ENCODE assay signal across 17 cellular contexts in the genomic region with DNA sequence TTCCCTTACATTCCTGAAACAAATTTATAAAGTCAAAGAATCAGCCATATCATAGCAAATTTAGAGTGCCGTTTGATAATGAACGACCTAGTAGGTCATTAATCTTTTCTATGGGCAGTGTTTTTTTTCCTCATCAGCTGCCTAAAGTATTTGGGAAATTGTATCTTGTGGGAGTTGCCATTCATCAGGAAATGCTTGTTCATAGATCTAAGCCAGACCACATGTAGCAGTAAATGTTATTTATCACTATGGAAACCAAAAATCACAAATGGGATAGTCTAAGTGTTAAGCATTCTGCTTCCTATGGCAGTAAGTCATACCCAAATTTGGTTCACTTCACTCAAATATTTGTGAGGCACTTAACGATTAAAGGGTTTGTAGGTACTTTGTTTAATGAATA. TPM values are rescaled to one million over a fixed set of nuclear protein-coding genes. Genes with fewer than 3 reads are reported as not detected.
DNase-seq lines count a peak whose midpoint lies in the region; ATAC-seq, FAIRE-seq and TF ChIP-seq lines count a peak whose summit lies in the region.
"Had no signal": no experiment of that assay in that cellular context is flagged by ENCODE, and none has a peak within 500 bp of the region (broad histone marks: within the 10 kb centered on the region; RNA-seq: fewer than 3 reads in every experiment).

No MANE protein-coding gene starts in this region.

- H3K27me3 ChIP-seq in A673 (replicated peaks; ENCODE audit: insufficient read depth, low read depth, low read length, poor library complexity): no peaks in the 10 kb centered on the region
- H3K27me3 ChIP-seq in astrocyte (ENCODE audit: insufficient read depth, low read length): no peaks in the 10 kb centered on the region
- no peaks in the 10 kb centered on the region for H3K27me3 ChIP-seq in gastroesophageal sphincter
- H3K27me3 ChIP-seq: ascending aorta, Peyer's patch, tibial nerve had no signal

- no peak for TF ChIP-seq POLR2A in gastroesophageal sphincter (IDR thresholded peaks at IDR 0.05)

- 10 to 13% methylated on average over 3 of the region's 3 CpGs for WGBS in gastroesophageal sphincter (ENCODE audit: low coverage in 1 of 2), 2 donors

- no peaks in the 10 kb centered on the region for H4K20me1 ChIP-seq in astrocyte (ENCODE audit: insufficient read depth, low read length)

- H3K27ac ChIP-seq in A673 (ENCODE audit: low read depth, low read length, poor library complexity, severe bottlenecking) (peak overlapping the region; percentile 72), astrocyte (ENCODE audit: low read depth, low read length) (peak overlapping the region; percentile 44), gastroesophageal sphincter (no peak overlapping the region)
- H3K27ac ChIP-seq: ascending aorta, Peyer's patch, tibial nerve had no signal

- no peak for FAIRE-seq in astrocyte (lab: Jason Lieb, UNC)
- FAIRE-seq: GM18507 had no signal

- H3K27ac Mint-ChIP-seq in astrocyte (ENCODE audit: unreplicated experiment): peak overlapping the region; percentile 81
- H3K27ac Mint-ChIP-seq in activated CD4-positive, alpha-beta T cell treated with anti-CD3 and anti-CD28 coated beads for 36 hours: no peak overlapping the region

- H3K36me3 ChIP-seq in A673 (ENCODE audit: insufficient read depth, low read length, poor library complexity, severe bottlenecking) (peaks cover 5% of the 10 kb centered on the region), astrocyte (ENCODE audit: insufficient read depth, low read length) (peaks cover 2% of the 10 kb centered on the region), gastroesophageal sphincter (peaks cover 0 to 13% of the 10 kb centered on the region in 2 donors)
- H3K36me3 ChIP-seq: ascending aorta had no signal

- no peak overlapping the region for H3K4me2 ChIP-seq in astrocyte (ENCODE audit: low read length)

- no peak overlapping the region for H3K4me3 ChIP-seq in A673 (ENCODE audit: low read depth, low read length, poor library complexity, severe bottlenecking)
- no peak overlapping the region for H3K4me3 ChIP-seq in astrocyte (ENCODE audit: insufficient read depth, low read depth, low read length)
- H3K4me3 ChIP-seq in gastroesophageal sphincter: no peak overlapping the region
- H3K4me3 ChIP-seq: ascending aorta, Peyer's patch, tibial nerve had no signal

- peaks cover 2% of the 10 kb centered on the region for H3K79me2 ChIP-seq in astrocyte (ENCODE audit: insufficient read depth, low read length)

- no peaks in the 10 kb centered on the region for H3K27me3 Mint-ChIP-seq in astrocyte (ENCODE audit: low read depth, unreplicated experiment)
- no peaks in the 10 kb centered on the region for H3K27me3 Mint-ChIP-seq in activated CD4-positive, alpha-beta T cell treated with anti-CD3 and anti-CD28 coated beads for 36 hours
- H3K27me3 Mint-ChIP-seq: CD8-positive, alpha-beta memory T cell had no signal

- H3K9me3 ChIP-seq in A673 (ENCODE audit: low read depth, low read length, poor library complexity, severe bottlenecking): no peaks in the 10 kb centered on the region
- H3K9me3 ChIP-seq in astrocyte (ENCODE audit: insufficient read depth, low read depth, low read length): no peaks in the 10 kb centered on the region
- no peaks in the 10 kb centered on the region for H3K9me3 ChIP-seq in gastroesophageal sphincter
- H3K9me3 ChIP-seq: ascending aorta, Peyer's patch, tibial nerve had no signal

- H3K9ac ChIP-seq in astrocyte (ENCODE audit: low read length): peak overlapping the region; percentile 10

- H2AFZ ChIP-seq in astrocyte (ENCODE audit: low read depth, low read length): no peak overlapping the region

- H3K4me1 Mint-ChIP-seq in astrocyte (ENCODE audit: low read depth, unreplicated experiment): peaks cover 17% of the 10 kb centered on the region
- H3K4me1 Mint-ChIP-seq in activated CD4-positive, alpha-beta T cell treated with anti-CD3 and anti-CD28 coated beads for 36 hours: peaks cover 66% of the 10 kb centered on the region

- POLR2A ChIA-PET in A673 (lab: Charles Lee; ENCODE audit: low non-redundant PET): interaction anchor here (0.6 kb wide), 1 partner anchor 52 kb away, joined by 3 read pairs; no protein-coding TSS in a partner anchor
- POLR2A ChIA-PET in activated CD4-positive, alpha-beta T cell treated with anti-CD3 and anti-CD28 coated beads for 36 hours (lab: Charles Lee): no interaction called here

- CTCF ChIA-PET in A673 (lab: Charles Lee): no interaction called here
- CTCF ChIA-PET in activated CD4-positive, alpha-beta T cell treated with anti-CD3 and anti-CD28 coated beads for 36 hours (lab: Charles Lee): interaction anchor here (1.2 kb wide), 1 partner anchor 10 kb away, joined by 3 read pairs; no protein-coding TSS in a partner anchor

- H3K9me3 Mint-ChIP-seq in astrocyte (ENCODE audit: unreplicated experiment): no peaks in the 10 kb centered on the region
- no peaks in the 10 kb centered on the region for H3K9me3 Mint-ChIP-seq in activated CD4-positive, alpha-beta T cell treated with anti-CD3 and anti-CD28 coated beads for 36 hours (ENCODE audit: low read depth)
- H3K9me3 Mint-ChIP-seq: CD8-positive, alpha-beta memory T cell had no signal

- no peak for TF ChIP-seq EP300 in gastroesophageal sphincter (IDR thresholded peaks at IDR 0.05)

- H3K4me1 ChIP-seq in A673 (ENCODE audit: insufficient read depth, low read length, poor library complexity, severe bottlenecking) (peaks cover 70% of the 10 kb centered on the region), astrocyte (ENCODE audit: insufficient read depth, low read length) (peaks cover 7% of the 10 kb centered on the region), gastroesophageal sphincter (peaks cover 0 to 13% (median 0%) of the 10 kb centered on the region in 3 donors)
- H3K4me1 ChIP-seq: ascending aorta, Peyer's patch had no signal

- intact Hi-C loops in A673 (cut with micrococcal nuclease; ENCODE audit: unreplicated experiment) (no loop called here), left ventricle myocardium superior (cut with micrococcal nuclease) (no loop called here)
- intact Hi-C loops in activated CD4-positive, alpha-beta T cell treated with anti-CD3 and anti-CD28 coated beads for 36 hours (cut with DNase I, micrococcal nuclease): no loop called here

- DNase-seq in A673 (ENCODE audit: low spot score) (peak; percentile 86), GM04504 (ENCODE audit: low read depth) (peak; percentile 74), astrocyte (ENCODE audit: low read depth) (peak; percentile 89), left ventricle myocardium superior (no peak), RPMI8226 (no peak)
- DNase-seq in activated CD4-positive, alpha-beta T cell treated with anti-CD3 and anti-CD28 coated beads for 36 hours: no peak
- DNase-seq: activated CD4-positive, alpha-beta T cell treated with anti-CD3 and anti-CD28 coated beads, Interleukin-2, amount 50 U/mL, for 48 hours; GOT3; hippocampal formation; NCI-H1092; Peyer's patch had no signal

- ATAC-seq in left ventricle myocardium superior (peak; percentile 74), gastroesophageal sphincter (no peak), HG03571 (IDR thresholded peaks at IDR 0.05; ENCODE audit: unreplicated experiment) (no peak)
- no peak for ATAC-seq in activated CD4-positive, alpha-beta T cell treated with anti-CD3 and anti-CD28 coated beads for 36 hours

- TF ChIP-seq CTCF in A673 (conservative IDR thresholded peaks at IDR 0.05; ENCODE audit: low read depth, low read length) (no peak), astrocyte (IDR thresholded peaks at IDR 0.05; ENCODE audit: insufficient read depth, low read depth, low read length) (no peak), gastroesophageal sphincter (IDR thresholded peaks at IDR 0.05) (no peak)

- H3K4me3 Mint-ChIP-seq in astrocyte (ENCODE audit: unreplicated experiment): no peak overlapping the region
- no peak overlapping the region for H3K4me3 Mint-ChIP-seq in activated CD4-positive, alpha-beta T cell treated with anti-CD3 and anti-CD28 coated beads for 36 hours
- H3K4me3 Mint-ChIP-seq: CD8-positive, alpha-beta memory T cell had no signal

- peaks cover 8% of the 10 kb centered on the region for H3K36me3 Mint-ChIP-seq in astrocyte (ENCODE audit: low read depth, unreplicated experiment)
- peaks cover 37% of the 10 kb centered on the region for H3K36me3 Mint-ChIP-seq in activated CD4-positive, alpha-beta T cell treated with anti-CD3 and anti-CD28 coated beads for 36 hours (ENCODE audit: low read depth)

- BruUV-seq in A673 (replicated peaks; lab: Mats Ljungman, UMichigan): no TSS peak

RNA-seq across cellular contexts. Expression of gene LRRC8D, which starts 52.9 kb away (rescaled TPM):
- total RNA-seq in A673 (2021) (59.4 and 67.5 TPM in 2 replicates), astrocyte (34.1 and 36.9 TPM in 2 replicates), left ventricle myocardium superior (6.8 TPM), gastroesophageal sphincter (1 to 10 TPM; 4.7 to 8.5 (median 6.5) TPM)
- total RNA-seq in activated CD4-positive, alpha-beta T cell treated with anti-CD3 and anti-CD28 coated beads for 36 hours: 10 to 100 TPM; 24.3 to 30.0 TPM

Comparison
In these comparisons a context has a peak if more than half of its experiments do, and no peak if none do; other contexts are left out.
1. DNase-seq: peak in A673 (single experiment), GM04504 (single experiment) and astrocyte (single experiment); none in left ventricle myocardium superior (single experiment), RPMI8226 (single experiment) and activated CD4-positive, alpha-beta T cell treated with anti-CD3 and anti-CD28 coated beads for 36 hours (single experiment).
2. H3K27ac ChIP-seq: peak in A673 (single experiment) and astrocyte (single experiment); none in gastroesophageal sphincter (0 of 4).